ENCODE assay signal across 3 cellular contexts in the genomic region with DNA sequence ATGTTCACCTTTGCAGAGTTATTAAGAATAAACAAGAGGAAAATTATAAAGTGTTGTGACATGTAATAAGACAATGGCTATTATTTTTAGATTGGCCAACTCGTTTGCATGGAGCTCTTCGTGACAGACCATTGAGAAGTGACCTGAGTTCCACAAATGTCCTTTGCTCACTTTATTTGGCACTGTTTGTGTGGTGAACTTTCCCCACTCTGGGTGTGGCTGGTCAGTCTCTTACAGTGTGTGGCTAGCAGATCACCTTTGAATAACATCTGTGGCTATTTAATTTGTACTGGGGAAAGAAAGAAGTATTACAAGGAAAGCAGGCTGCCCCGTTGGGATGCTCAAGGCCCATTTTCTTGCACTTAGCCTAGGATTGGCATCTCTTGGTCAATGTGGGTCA.
"Had no signal": no experiment of that assay in that cellular context is flagged by ENCODE, and none has a peak within 500 bp of the region (broad histone marks: within the 10 kb centered on the region; RNA-seq: fewer than 3 reads in every experiment).

No MANE protein-coding gene starts in this region.

- ATAC-seq: GM12878 had no signal

- H3K4me3 ChIP-seq: GM12878 had no signal

- DNase-seq: GDM1, GF-D8 had no signal
